ENCODE assay signal across 13 cellular contexts in genomic region chr21:42777757-42778344, GRCh38.
DNase-seq lines count a peak whose midpoint lies in the region; ATAC-seq, FAIRE-seq and TF ChIP-seq lines count a peak whose summit lies in the region.
"Had no signal": no experiment of that assay in that cellular context is flagged by ENCODE, and none has a peak within 500 bp of the region (broad histone marks: within the 10 kb centered on the region; RNA-seq: fewer than 3 reads in every experiment).

No MANE protein-coding gene starts in this region.

- H3K4me3 ChIP-seq in mesenchymal stem cell (ENCODE audit: insufficient read depth in 1 of 2, low read depth in 1 of 2, low read length in 2 of 2) (no peak overlapping the region), testis (no peak overlapping the region), gastroesophageal sphincter (no peak overlapping the region)
- H3K4me3 ChIP-seq: cardiac muscle cell, right lobe of liver, thoracic aorta had no signal

- H3K27ac ChIP-seq in H9 (ENCODE audit: insufficient read length, low read depth, low read length) (no peak overlapping the region), mesenchymal stem cell (ENCODE audit: low read length, poor library complexity, severe bottlenecking) (peak overlapping the region; percentile 67), testis (no peak overlapping the region), gastroesophageal sphincter (peak overlapping the region in 1 of 4 donors; percentile 42)
- H3K27ac ChIP-seq: cardiac muscle cell, right lobe of liver, thoracic aorta had no signal

- H3K18ac ChIP-seq in H9 (ENCODE audit: insufficient read length, low read depth, low read length) = no peak overlapping the region
- no peak overlapping the region for H3K18ac ChIP-seq in mesenchymal stem cell (ENCODE audit: low read depth in 1 of 2, low read length in 2 of 2)

- H3K79me1 ChIP-seq in H9 (ENCODE audit: insufficient read depth, low read depth, low read length, poor library complexity, severe bottlenecking) (no peaks in the 10 kb centered on the region), mesenchymal stem cell (replicated peaks; ENCODE audit: low read length, poor library complexity, severe bottlenecking) (no peaks in the 10 kb centered on the region)

- H2AK5ac ChIP-seq in H9 (ENCODE audit: insufficient read length, low read length) (no peak overlapping the region), mesenchymal stem cell (ENCODE audit: low read length, severe bottlenecking) (no peak overlapping the region)

- no peak overlapping the region for H4K5ac ChIP-seq in H9 (ENCODE audit: insufficient read length, low read depth, low read length)

- H3K56ac ChIP-seq in H9 (ENCODE audit: insufficient read length, low read depth, low read length) = no peak overlapping the region

- H3K4me2 ChIP-seq in H9 (ENCODE audit: insufficient read depth, insufficient read length, low read length) (no peak overlapping the region), mesenchymal stem cell (ENCODE audit: low read length, poor library complexity, severe bottlenecking) (no peak overlapping the region)

- H2BK15ac ChIP-seq in H9 (ENCODE audit: low read depth, low read length) (no peak overlapping the region), mesenchymal stem cell (ENCODE audit: low read depth, poor library complexity, severe bottlenecking) (no peak overlapping the region)

- WGBS in H9 (ENCODE audit: extremely low coverage, insufficient read length, low lambda C conversion rate) = no CpG with 5 or more reads among the region's 21 CpGs
- 94% methylated on average over 19 of the region's 21 CpGs for WGBS in mesenchymal stem cell
- 56 to 57% methylated on average over 21 of the region's 21 CpGs for WGBS in testis, 2 donors
- 72 to 75% methylated on average over 6 to 14 of the region's 21 CpGs for WGBS in gastroesophageal sphincter (ENCODE audit: low coverage in 1 of 2), 2 donors

- H3K4ac ChIP-seq in H9 (ENCODE audit: low read depth, low read length) (no peak overlapping the region), mesenchymal stem cell (ENCODE audit: low read depth in 1 of 2, low read length in 2 of 2) (no peak overlapping the region)

- FAIRE-seq in urothelium cell line (lab: Jason Lieb, UNC) = no peak

- H2BK5ac ChIP-seq in H9 (ENCODE audit: insufficient read length, low read length) (no peak overlapping the region), mesenchymal stem cell (ENCODE audit: low read depth, low read length, poor library complexity, severe bottlenecking) (no peak overlapping the region)

- TF ChIP-seq POLR2A in testis (IDR thresholded peaks at IDR 0.05) = no peak
- no peak for TF ChIP-seq POLR2A in gastroesophageal sphincter (IDR thresholded peaks at IDR 0.05)

- H3K9me3 ChIP-seq in H9 (ENCODE audit: control insufficient read depth, low read depth, low read length) = no peaks in the 10 kb centered on the region
- H3K9me3 ChIP-seq in mesenchymal stem cell (ENCODE audit: control insufficient read depth, low read length) = peaks cover 2% of the 10 kb centered on the region
- no peaks in the 10 kb centered on the region for H3K9me3 ChIP-seq in testis
- no peaks in the 10 kb centered on the region for H3K9me3 ChIP-seq in gastroesophageal sphincter
- H3K9me3 ChIP-seq: right lobe of liver, thoracic aorta had no signal

- H3K23ac ChIP-seq in H9 (ENCODE audit: insufficient read length, low read depth, low read length) (no peak overlapping the region), mesenchymal stem cell (ENCODE audit: low read length in 2 of 2) (no peak overlapping the region)

- H3K4me3 Mint-ChIP-seq in H9 = no peak overlapping the region; a peak in 1 of 5 replicates
- no peak overlapping the region for H3K4me3 Mint-ChIP-seq in activated naive CD4-positive, alpha-beta T cell treated with anti-CD3 and anti-CD28 coated beads for 36 hours
- H3K4me3 Mint-ChIP-seq: activated CD8-positive, alpha-beta T cell treated with anti-CD3 and anti-CD28 coated beads for 36 hours had no signal

- peaks cover 0 to 5% of the 10 kb centered on the region in 2 experiments for H3K36me3 ChIP-seq in mesenchymal stem cell (ENCODE audit: control insufficient read depth in 1 of 2, insufficient read depth in 2 of 2, low read depth in 1 of 2, low read length in 2 of 2)
- H3K36me3 ChIP-seq in testis (ENCODE audit: low read depth, missing control alignments) = no peaks in the 10 kb centered on the region
- peaks cover 0 to 42% of the 10 kb centered on the region in 2 donors for H3K36me3 ChIP-seq in gastroesophageal sphincter
- H3K36me3 ChIP-seq: cardiac muscle cell, right lobe of liver, thoracic aorta had no signal

- peak overlapping the region in 2 of 3 experiments; percentile 28 to 86; a peak in 3 of 7 replicates for H3K27ac Mint-ChIP-seq in H9
- H3K27ac Mint-ChIP-seq in activated naive CD4-positive, alpha-beta T cell treated with anti-CD3 and anti-CD28 coated beads for 36 hours = no peak overlapping the region
- H3K27ac Mint-ChIP-seq: activated CD8-positive, alpha-beta T cell treated with anti-CD3 and anti-CD28 coated beads for 36 hours had no signal

- H2BK20ac ChIP-seq in H9 (ENCODE audit: low read depth, low read length, poor library complexity, severe bottlenecking) = no peak overlapping the region

- H2BK12ac ChIP-seq in H9 (ENCODE audit: insufficient read length, low read depth, low read length) (no peak overlapping the region), mesenchymal stem cell (ENCODE audit: low read length in 2 of 2) (no peak overlapping the region)

- peaks cover 38 to 43% of the 10 kb centered on the region in 2 experiments for H3K4me1 Mint-ChIP-seq in H9
- H3K4me1 Mint-ChIP-seq in activated naive CD4-positive, alpha-beta T cell treated with anti-CD3 and anti-CD28 coated beads for 36 hours (ENCODE audit: low read depth) = peaks cover 21% of the 10 kb centered on the region

- H2BK120ac ChIP-seq in H9 (ENCODE audit: low read depth, low read length, poor library complexity, severe bottlenecking) (no peak overlapping the region), mesenchymal stem cell (ENCODE audit: low read depth, low read length) (no peak overlapping the region)

- intact Hi-C loops in testis (cut with DNase I; ENCODE audit: low total_unique reads) = no loop called here
- intact Hi-C loops in activated naive CD4-positive, alpha-beta T cell treated with anti-CD3 and anti-CD28 coated beads for 36 hours (cut with micrococcal nuclease) = no loop called here

- no peaks in the 10 kb centered on the region for H4K20me1 ChIP-seq in H9 (ENCODE audit: control insufficient read depth, insufficient read depth, insufficient read length)

- H3K23me2 ChIP-seq in H9 (ENCODE audit: insufficient read length, low read depth, low read length, poor library complexity, severe bottlenecking) = peaks cover 7% of the 10 kb centered on the region

- H3K27me3 ChIP-seq in H9 (ENCODE audit: insufficient read depth, low read length) (peaks cover 3% of the 10 kb centered on the region; the same call in 1 of the 2 replicates), mesenchymal stem cell (ENCODE audit: control insufficient read depth in 1 of 2, insufficient read depth in 1 of 2, low read length in 2 of 2) (peaks cover 35 to 58% of the 10 kb centered on the region in 2 experiments), testis (no peaks in the 10 kb centered on the region), gastroesophageal sphincter (peaks cover 38% of the 10 kb centered on the region)
- H3K27me3 ChIP-seq: right lobe of liver had no signal

- H2AFZ ChIP-seq in H9 (ENCODE audit: low read length) (no peak overlapping the region), mesenchymal stem cell (ENCODE audit: low read depth, low read length) (no peak overlapping the region)

- peaks cover 8% of the 10 kb centered on the region; the same call in 1 of the 2 replicates for H3K4me1 ChIP-seq in H9 (ENCODE audit: insufficient read depth, low read length)
- peaks cover 13% of the 10 kb centered on the region for H3K4me1 ChIP-seq in mesenchymal stem cell (ENCODE audit: control insufficient read depth, insufficient read depth, low read depth, low read length)
- peaks cover 16% of the 10 kb centered on the region for H3K4me1 ChIP-seq in testis
- peaks cover 0 to 19% (median 5%) of the 10 kb centered on the region in 3 donors for H3K4me1 ChIP-seq in gastroesophageal sphincter
- H3K4me1 ChIP-seq: right lobe of liver had no signal

- ATAC-seq in gastroesophageal sphincter = no peak
- ATAC-seq: activated CD8-positive, alpha-beta T cell treated with anti-CD3 and anti-CD28 coated beads for 36 hours had no signal

- no peak for TF ChIP-seq EP300 in gastroesophageal sphincter (IDR thresholded peaks at IDR 0.05)

- H3K9ac ChIP-seq in H9 (ENCODE audit: extremely low read depth, insufficient read length, low read length) (no peak overlapping the region), mesenchymal stem cell (ENCODE audit: low read length) (no peak overlapping the region)

- CTCF ChIA-PET in activated naive CD4-positive, alpha-beta T cell treated with anti-CD3 and anti-CD28 coated beads for 36 hours (lab: Charles Lee) = no interaction called here

- no peaks in the 10 kb centered on the region for H3K79me2 ChIP-seq in H9 (ENCODE audit: insufficient read depth, low read length)

- no peak for DNase-seq in H9
- DNase-seq in cerebellar cortex (ENCODE audit: low spot score) = peak; percentile 32
- no peak for DNase-seq in mesenchymal stem cell
- peak; percentile 53 for DNase-seq in testis
- DNase-seq in activated naive CD4-positive, alpha-beta T cell treated with anti-CD3 and anti-CD28 coated beads for 36 hours = no peak
- no peak for DNase-seq in urothelium cell line (ENCODE audit: low spot score)
- DNase-seq: activated CD8-positive, alpha-beta T cell treated with anti-CD3 and anti-CD28 coated beads for 36 hours; DMS 273 treated with DMSO at 0.1 percent for 48 hours; Kasumi-1 had no signal

- peaks cover 20 to 26% (median 21%) of the 10 kb centered on the region in 3 experiments for H3K36me3 Mint-ChIP-seq in H9 (ENCODE audit: insufficient read depth in 1 of 3, low read depth in 3 of 3)
- no peaks in the 10 kb centered on the region for H3K36me3 Mint-ChIP-seq in activated naive CD4-positive, alpha-beta T cell treated with anti-CD3 and anti-CD28 coated beads for 36 hours (ENCODE audit: low read depth)

- H4K8ac ChIP-seq in H9 (replicated peaks; ENCODE audit: insufficient read length, low read depth, low read length) (no peak overlapping the region), mesenchymal stem cell (ENCODE audit: low read length) (no peak overlapping the region)

- TF ChIP-seq CTCF in H9 (conservative IDR thresholded peaks at IDR 0.05) (no peak), testis (IDR thresholded peaks at IDR 0.05) (no peak), gastroesophageal sphincter (IDR thresholded peaks at IDR 0.05) (no peak)

- H4K91ac ChIP-seq in H9 (ENCODE audit: insufficient read length, low read depth, low read length) (no peak overlapping the region), mesenchymal stem cell (ENCODE audit: low read length) (no peak overlapping the region)

- H3K9me3 Mint-ChIP-seq in H9 = no peaks in the 10 kb centered on the region
- no peaks in the 10 kb centered on the region for H3K9me3 Mint-ChIP-seq in activated naive CD4-positive, alpha-beta T cell treated with anti-CD3 and anti-CD28 coated beads for 36 hours
- H3K9me3 Mint-ChIP-seq: activated CD8-positive, alpha-beta T cell treated with anti-CD3 and anti-CD28 coated beads for 36 hours had no signal

- H3T11ph ChIP-seq in H9 (ENCODE audit: low read length) = no peak overlapping the region

- H3K27me3 Mint-ChIP-seq in H9 (ENCODE audit: low read depth) = peaks cover 31% of the 10 kb centered on the region
- peaks cover 3% of the 10 kb centered on the region for H3K27me3 Mint-ChIP-seq in activated naive CD4-positive, alpha-beta T cell treated with anti-CD3 and anti-CD28 coated beads for 36 hours (ENCODE audit: low read depth)
- H3K27me3 Mint-ChIP-seq: activated CD8-positive, alpha-beta T cell treated with anti-CD3 and anti-CD28 coated beads for 36 hours had no signal

- H3K14ac ChIP-seq in H9 (ENCODE audit: insufficient read depth, low read length) = no peak overlapping the region
- no peak overlapping the region for H3K14ac ChIP-seq in mesenchymal stem cell (ENCODE audit: low read length in 2 of 2)

Comparison
In these comparisons a context has a peak if more than half of its experiments do, and no peak if none do; other contexts are left out.
1. DNase-seq: peak in cerebellar cortex (single experiment) and testis (single experiment); none in H9 (single experiment), mesenchymal stem cell (single experiment), activated naive CD4-positive, alpha-beta T cell treated with anti-CD3 and anti-CD28 coated beads for 36 hours (single experiment) and urothelium cell line (single experiment).